ENCODE assay signal across 9 cellular contexts in the genomic region with DNA sequence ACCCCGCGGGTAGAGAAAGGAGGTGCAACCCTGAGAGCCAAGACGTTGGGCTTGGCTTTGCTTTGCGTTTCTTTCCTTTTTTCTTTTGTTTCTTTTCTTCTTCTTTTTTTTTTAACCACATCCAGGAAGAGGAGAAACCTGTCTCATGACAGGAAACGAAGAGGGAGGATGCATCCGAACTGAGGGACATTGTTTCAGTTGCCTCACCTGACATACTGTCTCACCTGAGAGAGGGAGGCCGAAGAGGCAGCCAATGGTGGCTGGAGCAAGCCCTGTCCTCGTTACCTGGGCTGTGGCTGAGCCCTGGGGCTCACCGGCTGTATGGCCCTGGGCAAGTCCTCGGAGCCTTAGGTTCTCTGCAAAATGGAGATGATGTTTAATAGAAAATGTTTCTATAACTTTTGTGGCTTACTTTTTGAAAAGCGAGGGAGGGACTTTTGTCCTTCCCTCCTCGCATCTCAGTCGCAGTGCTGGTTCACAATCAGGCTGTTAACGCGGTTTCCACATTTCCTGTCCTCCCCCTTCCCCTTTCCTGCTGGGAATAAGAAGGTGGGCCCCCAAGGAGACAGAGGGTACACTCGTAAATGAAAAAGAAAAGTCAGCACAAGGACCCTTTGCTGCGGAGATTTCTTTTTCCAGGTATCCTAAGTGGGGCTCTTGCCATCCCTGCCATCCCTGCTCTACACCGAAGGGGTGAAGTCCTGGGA. TPM values are rescaled to one million over a fixed set of nuclear protein-coding genes. Genes with fewer than 3 reads are reported as not detected.
A peak's percentile ranks its signal among the peaks of the same experiment; 100 is the strongest.
DNase-seq lines count a peak whose midpoint lies in the region; ATAC-seq, FAIRE-seq and TF ChIP-seq lines count a peak whose summit lies in the region.
"Had no signal": no experiment of that assay in that cellular context is flagged by ENCODE, and none has a peak within 500 bp of the region (broad histone marks: within the 10 kb centered on the region; RNA-seq: fewer than 3 reads in every experiment).

No MANE protein-coding gene starts in this region.

- TF ChIP-seq POLR2A in HepG2 (IDR thresholded peaks at IDR 0.05; ENCODE audit: insufficient read depth in 1 of 2, low read depth in 2 of 2, low read length in 2 of 2), result no peak

- peak overlapping the region; percentile 92 to 94 for H3K27ac Mint-ChIP-seq in stimulated activated naive CD8-positive, alpha-beta T cell treated with anti-CD3 and anti-CD28 coated beads, Interleukin-15, amount 100 ng/mL, for 72 hours

- no peaks in the 10 kb centered on the region for H3K9me3 Mint-ChIP-seq in stimulated activated naive CD8-positive, alpha-beta T cell treated with anti-CD3 and anti-CD28 coated beads, Interleukin-15, amount 100 ng/mL, for 72 hours

- H3K79me2 ChIP-seq in HepG2 (ENCODE audit: insufficient read depth, low read length), result no peaks in the 10 kb centered on the region

- TF ChIP-seq CTCF in HepG2 (CRISPR knock-in tag; IDR thresholded peaks at IDR 0.05), result no peak

- H3K27ac ChIP-seq in angular gyrus (ENCODE audit: low read depth, low read length) (peak overlapping the region; percentile 48), HepG2 (ENCODE audit: extremely low read length, insufficient read depth, low read length) (no peak overlapping the region)

- peak overlapping the region; percentile 78 to 92 for H3K4me3 Mint-ChIP-seq in stimulated activated naive CD8-positive, alpha-beta T cell treated with anti-CD3 and anti-CD28 coated beads, Interleukin-15, amount 100 ng/mL, for 72 hours

- DNase-seq in DMS79 treated with DMSO at 0.1 percent for 48 hours (lab: John Stamatoyannopoulos, UW), result peak; percentile 46
- DNase-seq in DMS79 (lab: John Stamatoyannopoulos, UW), result no peak
- peak; percentile 30 for DNase-seq in NCI-H2029 (lab: John Stamatoyannopoulos, UW)
- no peak for DNase-seq in HepG2 (ENCODE audit: low spot score)
- DNase-seq in stimulated activated naive CD8-positive, alpha-beta T cell treated with anti-CD3 and anti-CD28 coated beads, Interleukin-15, amount 100 ng/mL, for 72 hours, result no peak
- no peak for DNase-seq in HPDE6-E6E7 (ENCODE audit: extremely low spot score)

- H3K4me1 ChIP-seq in HepG2 (ENCODE audit: insufficient read depth, low read length), result peaks cover 13% of the 10 kb centered on the region

- no peaks in the 10 kb centered on the region for H3K36me3 ChIP-seq in HepG2 (replicated peaks in 1 of 2; ENCODE audit: control insufficient read depth in 1 of 2, insufficient read depth in 2 of 2, low read length in 2 of 2)

- FAIRE-seq in HepG2 (lab: Jason Lieb, UNC), result no peak
- FAIRE-seq: A204.1 had no signal

- peaks cover 0 to 10% of the 10 kb centered on the region in 2 experiments; a peak in 4 of 5 replicates for H3K27me3 ChIP-seq in HepG2 (ENCODE audit: control insufficient read depth in 1 of 2, insufficient read depth in 2 of 2, low read length in 2 of 2)

- H3K4me2 ChIP-seq in HepG2 (ENCODE audit: low read depth, low read length), result peak overlapping the region; percentile 99

- intact Hi-C loops in HepG2 (cut with micrococcal nuclease; ENCODE audit: unreplicated experiment), result no loop called here

- BruUV-seq in HepG2 (replicated peaks; lab: Mats Ljungman, UMichigan), result no TSS peak

- in situ Hi-C loops in HepG2 (cut with HindIII; ENCODE audit: extremely low pct_ligation_motif_present, low pct_unique_long_range_greater_than_20kb), result no loop called here

- H3K27me3 Mint-ChIP-seq in stimulated activated naive CD8-positive, alpha-beta T cell treated with anti-CD3 and anti-CD28 coated beads, Interleukin-15, amount 100 ng/mL, for 72 hours, result no peaks in the 10 kb centered on the region

- peak overlapping the region; percentile 55 to 76 (median 59) for H3K4me3 ChIP-seq in HepG2 (replicated peaks in 1 of 3; ENCODE audit: insufficient read depth in 1 of 3, low read depth in 2 of 3, low read length in 3 of 3)

- ATAC-seq in HG02759 (IDR thresholded peaks at IDR 0.05; ENCODE audit: unreplicated experiment) (peak; percentile 28), HepG2 (peak; percentile 8; the same call in 2 of the 3 replicates)
- peak; percentile 56 for ATAC-seq in stimulated activated naive CD8-positive, alpha-beta T cell treated with anti-CD3 and anti-CD28 coated beads, Interleukin-15, amount 100 ng/mL, for 72 hours

- no peak overlapping the region for H2AFZ ChIP-seq in HepG2 (ENCODE audit: low read length)

- H4K20me1 ChIP-seq in HepG2 (ENCODE audit: insufficient read depth, low read length), result no peaks in the 10 kb centered on the region

- CTCF ChIA-PET in HepG2 (lab: Yijun Ruan, JAX; ENCODE audit: low intra/inter-chr PET ratio, low total read pairs), result no interaction called here

- H3K9ac ChIP-seq in HepG2 (ENCODE audit: insufficient read depth, low read depth, low read length), result peak overlapping the region; percentile 56; the same call in 1 of the 2 replicates

- TF ChIP-seq RAD21 in HepG2 (CRISPR knock-in tag; IDR thresholded peaks at IDR 0.05), result no peak

- 52% methylated on average over 16 of the region's 18 CpGs for WGBS in HepG2 (ENCODE audit: low lambda C conversion rate)

- H3K9me3 ChIP-seq in HepG2 (ENCODE audit: low read length), result no peaks in the 10 kb centered on the region

- TF ChIP-seq EP300 in HepG2 (IDR thresholded peaks at IDR 0.05; ENCODE audit: low read depth in 2 of 2, low read length in 2 of 2), result no peak
- TF ChIP-seq EP300 in HepG2 (CRISPR knock-in tag; IDR thresholded peaks at IDR 0.05; ENCODE audit: borderline replicate concordance), result no peak

- POLR2A ChIA-PET in HepG2 (lab: Yijun Ruan, JAX), result interaction anchor here (1.0 to 1.5 kb wide), 2 partner anchors 140 to 175 kb away, joined by 3 to 4 read pairs; a partner anchor contains a TSS

- H3K4me1 Mint-ChIP-seq in stimulated activated naive CD8-positive, alpha-beta T cell treated with anti-CD3 and anti-CD28 coated beads, Interleukin-15, amount 100 ng/mL, for 72 hours, result peaks cover 61% of the 10 kb centered on the region

TF ChIP-seq in HepG2, 621 proteins besides CTCF, POLR2A, EP300 and RAD21 (continues in another document):
- TF ChIP-seq ZNF839 (CRISPR knock-in tag; IDR thresholded peaks at IDR 0.05; ENCODE audit: borderline replicate concordance), result no peak
- TF ChIP-seq KLF12 (CRISPR knock-in tag; IDR thresholded peaks at IDR 0.05; ENCODE audit: borderline replicate concordance), result 0 out of 2 replicates have a peak, but pooled peaks have one; percentile 3

RNA-seq across cellular contexts. Expression of a gene that starts 29.4 kb away (rescaled TPM):
- not detected in 2 replicates for total RNA-seq in HepG2 (2016; rRNA removed; fragmentation: Illumina TruSeq; extraction: Trizol)
- not detected in 2 replicates for total RNA-seq in HepG2 (2016; cell fraction: cytosol; rRNA removed; fragmentation: Illumina TruSeq; extraction: Trizol; ENCODE audit: low read depth)
- total RNA-seq in HepG2 (2016; cell fraction: insoluble cytoplasmic fraction; rRNA removed; fragmentation: Illumina TruSeq; extraction: Trizol), result not detected in 2 replicates
- total RNA-seq in HepG2 (2016; cell fraction: membrane; rRNA removed; fragmentation: Illumina TruSeq; extraction: Trizol), result not detected in 2 replicates
- total RNA-seq in HepG2 (2016; cell fraction: nucleus; rRNA removed; fragmentation: Illumina TruSeq; extraction: Trizol), result not detected in 2 replicates
- not detected in 2 replicates for polyA plus RNA-seq in HepG2 (2011; rRNA removed)
- polyA plus RNA-seq in HepG2 (2011; cell fraction: cytosol; rRNA removed), result under 0.01 TPM in 1 of 2 replicates, not detected in the other
- not detected in 2 replicates for polyA plus RNA-seq in HepG2 (2011; cell fraction: nucleus; rRNA removed)
- 0.04 and 0.09 TPM in 2 replicates for polyA plus RNA-seq in HepG2 (2012)
- polyA plus RNA-seq in HepG2 (2016; cell fraction: cytosol; fragmentation: Illumina TruSeq; extraction: Trizol; ENCODE audit: low read depth), result not detected in 2 replicates
- not detected in 2 replicates for polyA plus RNA-seq in HepG2 (2016; cell fraction: insoluble cytoplasmic fraction; fragmentation: Illumina TruSeq; extraction: Trizol; ENCODE audit: low read depth)
- polyA plus RNA-seq in HepG2 (2016; cell fraction: membrane; fragmentation: Illumina TruSeq; extraction: Trizol; ENCODE audit: low read depth), result not detected in 2 replicates
- not detected in 2 replicates for polyA plus RNA-seq in HepG2 (2016; cell fraction: nucleus; fragmentation: Illumina TruSeq; extraction: Trizol; ENCODE audit: insufficient read depth, low read depth)
- polyA minus RNA-seq in HepG2 (2011; rRNA and poly(A)+ RNA removed; ENCODE audit: low replicate concordance), result 0.12 TPM in 1 of 2 replicates, not detected in the other
- not detected in 2 replicates for polyA minus RNA-seq in HepG2 (2011; cell fraction: cytosol; rRNA and poly(A)+ RNA removed)
- polyA minus RNA-seq in HepG2 (2011; cell fraction: nucleus; rRNA and poly(A)+ RNA removed), result not detected in 2 replicates

Comparison
In these comparisons a context has a peak if more than half of its experiments do, and no peak if none do; other contexts are left out.
1. DNase-seq: peak in DMS79 treated with DMSO at 0.1 percent for 48 hours (single experiment) and NCI-H2029 (single experiment); none in DMS79 (single experiment), HepG2 (single experiment), stimulated activated naive CD8-positive, alpha-beta T cell treated with anti-CD3 and anti-CD28 coated beads, Interleukin-15, amount 100 ng/mL, for 72 hours (0 of 2) and HPDE6-E6E7 (single experiment).
2. Peak in every context shown above with its lines, with median percentiles within 50 percentile points of each other: ATAC-seq.